ENCODE assay signal across 14 cellular contexts in the genomic region with DNA sequence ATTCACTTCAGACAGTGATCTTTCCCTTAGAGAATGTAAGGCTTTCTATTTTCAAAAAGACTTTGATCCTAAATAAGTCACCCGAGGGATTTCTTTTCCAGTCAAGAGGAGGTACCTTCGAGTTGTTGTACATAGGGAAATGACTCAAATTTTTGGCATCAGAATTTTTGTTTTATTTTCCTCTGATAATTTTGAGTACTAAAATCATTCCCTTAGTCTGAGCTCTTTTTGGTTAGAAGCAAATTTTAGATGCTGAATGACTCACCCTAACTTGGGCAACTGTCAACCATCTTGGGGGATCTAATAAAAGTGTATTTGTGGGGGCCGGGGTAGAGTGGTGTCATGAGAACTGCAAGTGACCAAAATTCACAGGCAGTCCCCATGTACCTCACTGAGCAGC.
A peak's percentile ranks its signal among the peaks of the same experiment; 100 is the strongest.
DNase-seq lines count a peak whose midpoint lies in the region; ATAC-seq and TF ChIP-seq lines count a peak whose summit lies in the region.
"Had no signal": no experiment of that assay in that cellular context is flagged by ENCODE, and none has a peak within 500 bp of the region (broad histone marks: within the 10 kb centered on the region; RNA-seq: fewer than 3 reads in every experiment).

No MANE protein-coding gene starts in this region.

- H3K9me2 ChIP-seq in PC-3 (replicated peaks; ENCODE audit: low read length): no peaks in the 10 kb centered on the region

- H3K9me3 ChIP-seq in PC-3 (ENCODE audit: low read length) (no peaks in the 10 kb centered on the region), esophagus muscularis mucosa (no peaks in the 10 kb centered on the region), testis (no peaks in the 10 kb centered on the region)
- H3K9me3 ChIP-seq: transverse colon had no signal

- H3K9me3 Mint-ChIP-seq in osteocyte (ENCODE audit: unreplicated experiment) (no peaks in the 10 kb centered on the region), glutamatergic neuron (ENCODE audit: unreplicated experiment) (no peaks in the 10 kb centered on the region)
- H3K9me3 Mint-ChIP-seq in effector memory CD8-positive, alpha-beta T cell: no peaks in the 10 kb centered on the region
- H3K9me3 Mint-ChIP-seq: T-helper 2 cell treated with Interferon-gamma antibody and Interleukin-4, amounts not matched to agents 5 μg/mL and 100 μg/mL, for 36 hours had no signal

- CTCF ChIA-PET in PC-3 (lab: Charles Lee): interaction anchor here (0.9 kb wide), 1 partner anchor 54 kb away, joined by 4 read pairs; no protein-coding TSS in a partner anchor

- DNase-seq in AG10803 (ENCODE audit: low read depth) (peak; percentile 70), PC-3 (peak; percentile 61), esophagus muscularis mucosa (ENCODE audit: extremely low spot score) (no peak), osteocyte (ENCODE audit: extremely low spot score, unreplicated experiment) (no peak), testis (no peak), glutamatergic neuron (no peak)
- DNase-seq in stimulated activated CD4-positive, alpha-beta T cell treated with anti-CD3 and anti-CD28 coated beads, Interleukin-1b, Interleukin-23, amount 100 ng/mL, for 48 hours: no peak
- DNase-seq in effector memory CD8-positive, alpha-beta T cell: no peak
- DNase-seq: amygdala, transverse colon had no signal

- intact Hi-C loops in PC-3 (cut with micrococcal nuclease): no loop called here
- intact Hi-C loops in esophagus muscularis mucosa (cut with DNase I): no loop called here
- intact Hi-C loops in testis (cut with DNase I; ENCODE audit: low total_unique reads): no loop called here

- no peaks in the 10 kb centered on the region for H3F3A ChIP-seq in PC-3 (ENCODE audit: low read length, unreplicated experiment)

- POLR2A ChIA-PET in PC-3 (lab: Charles Lee; ENCODE audit: unreplicated experiment): no interaction called here

- TF ChIP-seq CTCF in AG10803 (conservative IDR thresholded peaks at IDR 0.05; ENCODE audit: low read length) (no peak), PC-3 (conservative IDR thresholded peaks at IDR 0.05; ENCODE audit: low read depth, low read length) (no peak), esophagus muscularis mucosa (IDR thresholded peaks at IDR 0.05) (no peak), osteocyte (IDR thresholded peaks at IDR 0.05) (no peak), testis (IDR thresholded peaks at IDR 0.05) (no peak), glutamatergic neuron (IDR thresholded peaks at IDR 0.05; ENCODE audit: partially characterized antibody, unreplicated experiment) (no peak)

- H3K4me3 ChIP-seq in AG10803 (ENCODE audit: low read length): no peak overlapping the region
- H3K4me3 ChIP-seq in PC-3 (ENCODE audit: low read length): no peak overlapping the region
- no peak overlapping the region for H3K4me3 ChIP-seq in esophagus muscularis mucosa
- H3K4me3 ChIP-seq in testis: no peak overlapping the region
- H3K4me3 ChIP-seq: transverse colon had no signal

- no peak for TF ChIP-seq POLR2A in esophagus muscularis mucosa (IDR thresholded peaks at IDR 0.05; ENCODE audit: low read depth)
- TF ChIP-seq POLR2A in testis (IDR thresholded peaks at IDR 0.05): no peak

- H3K79me2 ChIP-seq in PC-3 (ENCODE audit: low read length): no peaks in the 10 kb centered on the region

- WGBS in esophagus muscularis mucosa: 46% methylated on average over 3 of the region's 3 CpGs
- WGBS in testis, 2 donors: 67 to 87% methylated on average over 3 of the region's 3 CpGs

- H3K27me3 Mint-ChIP-seq in osteocyte (ENCODE audit: unreplicated experiment): no peaks in the 10 kb centered on the region
- H3K27me3 Mint-ChIP-seq in effector memory CD8-positive, alpha-beta T cell: no peaks in the 10 kb centered on the region
- H3K27me3 Mint-ChIP-seq in glutamatergic neuron (ENCODE audit: unreplicated experiment): no peaks in the 10 kb centered on the region
- H3K27me3 Mint-ChIP-seq: progenitor cell of endocrine pancreas had no signal

- H3K4me3 Mint-ChIP-seq in osteocyte (ENCODE audit: unreplicated experiment): no peak overlapping the region
- no peak overlapping the region for H3K4me3 Mint-ChIP-seq in effector memory CD8-positive, alpha-beta T cell
- no peak overlapping the region for H3K4me3 Mint-ChIP-seq in glutamatergic neuron (ENCODE audit: unreplicated experiment)
- H3K4me3 Mint-ChIP-seq: T-helper 2 cell treated with Interferon-gamma antibody and Interleukin-4, amounts not matched to agents 5 μg/mL and 100 μg/mL, for 36 hours had no signal

- H3K36me3 Mint-ChIP-seq in osteocyte (ENCODE audit: unreplicated experiment) (peaks cover 29% of the 10 kb centered on the region), glutamatergic neuron (ENCODE audit: unreplicated experiment) (no peaks in the 10 kb centered on the region)
- H3K36me3 Mint-ChIP-seq in effector memory CD8-positive, alpha-beta T cell (ENCODE audit: insufficient read depth): no peaks in the 10 kb centered on the region

- peak overlapping the region; percentile 24 for H3K4me2 ChIP-seq in PC-3 (ENCODE audit: low read length)

- H4K20me1 ChIP-seq in PC-3 (ENCODE audit: low read length): no peaks in the 10 kb centered on the region

- H3K27me3 ChIP-seq in PC-3 (ENCODE audit: low read length) (no peaks in the 10 kb centered on the region), esophagus muscularis mucosa (no peaks in the 10 kb centered on the region), testis (no peaks in the 10 kb centered on the region)
- H3K27me3 ChIP-seq: transverse colon had no signal

- TF ChIP-seq EP300 in esophagus muscularis mucosa (IDR thresholded peaks at IDR 0.05): no peak

- peak overlapping the region; percentile 57 for H3K27ac Mint-ChIP-seq in osteocyte (ENCODE audit: unreplicated experiment)
- peak overlapping the region in 1 of 2 donors; percentile 73 for H3K27ac Mint-ChIP-seq in effector memory CD8-positive, alpha-beta T cell
- no peak overlapping the region for H3K27ac Mint-ChIP-seq in glutamatergic neuron (ENCODE audit: unreplicated experiment)
- H3K27ac Mint-ChIP-seq: progenitor cell of endocrine pancreas; T-helper 2 cell treated with Interferon-gamma antibody and Interleukin-4, amounts not matched to agents 5 μg/mL and 100 μg/mL, for 36 hours had no signal

- H3K9ac ChIP-seq in PC-3 (ENCODE audit: low read length): no peak overlapping the region

- H3K4me1 Mint-ChIP-seq in osteocyte (ENCODE audit: unreplicated experiment) (peaks cover 17% of the 10 kb centered on the region), glutamatergic neuron (ENCODE audit: low read depth, unreplicated experiment) (no peaks in the 10 kb centered on the region)
- H3K4me1 Mint-ChIP-seq in effector memory CD8-positive, alpha-beta T cell (ENCODE audit: low read depth in 2 of 2): peaks cover 7 to 15% of the 10 kb centered on the region in 2 donors

- ATAC-seq in PC-3: peak; percentile 71
- no peak for ATAC-seq in effector memory CD8-positive, alpha-beta T cell (replicated peaks)
- ATAC-seq: left lobe of liver had no signal

- H3K36me3 ChIP-seq in PC-3 (ENCODE audit: low read depth, low read length): 0 out of 2 replicates have a peak, but pooled peaks cover 4% of the 10 kb centered on the region
- H3K36me3 ChIP-seq in esophagus muscularis mucosa: peaks cover 0 to 18% (median 5%) of the 10 kb centered on the region in 4 donors
- H3K36me3 ChIP-seq in testis (ENCODE audit: low read depth, missing control alignments): no peaks in the 10 kb centered on the region
- H3K36me3 ChIP-seq: transverse colon had no signal

- H3K4me1 ChIP-seq in PC-3 (ENCODE audit: insufficient read depth, low read length) (peaks cover 22% of the 10 kb centered on the region), esophagus muscularis mucosa (peaks cover 18 to 35% (median 26%) of the 10 kb centered on the region in 4 donors), testis (peaks cover 8% of the 10 kb centered on the region)

- peak overlapping the region; percentile 38 for H3K27ac ChIP-seq in PC-3 (ENCODE audit: low read length)
- H3K27ac ChIP-seq in esophagus muscularis mucosa (replicated peaks in 1 of 4): peak overlapping the region; percentile 19 to 39 (median 31)
- peak overlapping the region in 1 of 2 donors; percentile 15 for H3K27ac ChIP-seq in testis
- H3K27ac ChIP-seq: C4-2B had no signal

- no peak overlapping the region for H2AFZ ChIP-seq in PC-3 (ENCODE audit: low read length)

- BruUV-seq in PC-3 (replicated peaks; lab: Mats Ljungman, UMichigan): no TSS peak

Comparison
In these comparisons a context has a peak if more than half of its experiments do, and no peak if none do; other contexts are left out.
1. DNase-seq: peak in AG10803 (single experiment) and PC-3 (single experiment); none in esophagus muscularis mucosa (single experiment), osteocyte (single experiment), testis (single experiment), stimulated activated CD4-positive, alpha-beta T cell treated with anti-CD3 and anti-CD28 coated beads, Interleukin-1b, Interleukin-23, amount 100 ng/mL, for 48 hours (single experiment), effector memory CD8-positive, alpha-beta T cell (0 of 3) and glutamatergic neuron (single experiment).